In genomic region chr11:111601979-111602864, GRCh38 we compare ENCODE assay signal across 1 cellular context.
A peak's percentile ranks its signal among the peaks of the same experiment; 100 is the strongest.
TF ChIP-seq lines count a peak whose summit lies in the region.

TSS of gene SIK2 (plus strand) at chr11:111602449. CDS start at chr11:111602564, 115 bp downstream.

TF ChIP-seq in K562, 482 proteins besides CTCF, POLR2A, EP300 and RAD21 (continued from another document and continues in another):
- TF ChIP-seq BCLAF1 (IDR thresholded peaks at IDR 0.05; ENCODE audit: borderline replicate concordance in 1 of 2, control insufficient read depth in 1 of 2, low read depth in 2 of 2, low read length in 1 of 2) (no peak), CXXC5 (CRISPR knock-in tag; IDR thresholded peaks at IDR 0.05) (peak; percentile 89), ZNF76 (CRISPR knock-in tag; IDR thresholded peaks at IDR 0.05; ENCODE audit: borderline replicate concordance) (no peak), SP2 (IDR thresholded peaks at IDR 0.05; ENCODE audit: extremely low read depth, low read depth, low read length, poor library complexity, severe bottlenecking) (no peak), ELF1 (tag; IDR thresholded peaks at IDR 0.05) (peak; percentile 90), JUND (IDR thresholded peaks at IDR 0.05; ENCODE audit: borderline replicate concordance, low read depth, low read length) (peak; percentile 38; the same call in 1 of the 2 replicates), JUND (tag; IDR thresholded peaks at IDR 0.05; ENCODE audit: borderline replicate concordance, low read depth, low read length) (peak; percentile 45; the same call in 1 of the 3 replicates), NFIC (IDR thresholded peaks at IDR 0.05) (0 out of 2 replicates have a peak, but pooled peaks have one; percentile 9), ZNF75A (CRISPR knock-in tag; IDR thresholded peaks at IDR 0.05) (no peak), ZNF184 (CRISPR knock-in tag; IDR thresholded peaks at IDR 0.05) (no peak), YBX1 (IDR thresholded peaks at IDR 0.05) (no peak), RBFOX2 (IDR thresholded peaks at IDR 0.05; ENCODE audit: low read depth, low read length) (peak; percentile 68), ZFP36 (IDR thresholded peaks at IDR 0.05; ENCODE audit: low read depth, low read length, partially characterized antibody) (peak; percentile 63), DEAF1 (CRISPR knock-in tag; IDR thresholded peaks at IDR 0.05) (peak; percentile 99), ATF3 (IDR thresholded peaks at IDR 0.05) (no peak), ATF3 (CRISPR knock-in tag; conservative IDR thresholded peaks at IDR 0.05) (peak; percentile 68; the same call in 1 of the 2 replicates), TRIM24 (IDR thresholded peaks at IDR 0.05) (peak in 1 of 2 experiments; percentile 25; a peak in 1 of 4 replicates), ZNF518B (CRISPR knock-in tag; IDR thresholded peaks at IDR 0.05) (no peak), ZNF551 (CRISPR knock-in tag; IDR thresholded peaks at IDR 0.05) (no peak), ZNF24 (IDR thresholded peaks at IDR 0.05) (no peak), TCF3 (CRISPR knock-in tag; IDR thresholded peaks at IDR 0.05) (peak; percentile 48), NCOA1 (IDR thresholded peaks at IDR 0.05; ENCODE audit: low read depth) (no peak), AFF4 (CRISPR knock-in tag; IDR thresholded peaks at IDR 0.05) (peak; percentile 78; the same call in 1 of the 2 replicates), KDM5B (IDR thresholded peaks at IDR 0.05; ENCODE audit: insufficient replicate concordance, low read depth, low read length) (peak; percentile 20), MXI1 (IDR thresholded peaks at IDR 0.05; ENCODE audit: low read depth, low read length) (peak; percentile 59; the same call in 1 of the 2 replicates), RFX1 (IDR thresholded peaks at IDR 0.05) (peak; percentile 79), MLX (CRISPR knock-in tag; conservative IDR thresholded peaks at IDR 0.05) (no peak), HDAC1 (IDR thresholded peaks at IDR 0.05) (no peak), NFYB (IDR thresholded peaks at IDR 0.05; ENCODE audit: extremely low read depth, insufficient read length) (no peak), TRIM25 (IDR thresholded peaks at IDR 0.05; ENCODE audit: borderline replicate concordance) (no peak), E2F5 (CRISPR knock-in tag; IDR thresholded peaks at IDR 0.05) (peak; percentile 87; the same call in 1 of the 2 replicates), PRPF4 (IDR thresholded peaks at IDR 0.05; ENCODE audit: insufficient read depth, low read depth, low read length, poor library complexity, severe bottlenecking) (no peak), EGR1 (conservative IDR thresholded peaks at IDR 0.05) (peak; percentile 83), HMGN3 (IDR thresholded peaks at IDR 0.05; ENCODE audit: borderline replicate concordance, extremely low read depth, insufficient read length, low read depth, low read length) (peak; percentile 88), MAFK (IDR thresholded peaks at IDR 0.05; ENCODE audit: low read length) (no peak), FOXJ2 (tag; IDR thresholded peaks at IDR 0.05) (peak; percentile 84), NELFE (IDR thresholded peaks at IDR 0.05; ENCODE audit: insufficient read depth, insufficient read length) (no peak), GTF2B (IDR thresholded peaks at IDR 0.05; ENCODE audit: extremely low read depth, insufficient read length) (no peak), ERF (CRISPR knock-in tag; IDR thresholded peaks at IDR 0.05) (0 out of 2 replicates have a peak, but pooled peaks have one; percentile 41), ZBTB7A (IDR thresholded peaks at IDR 0.05; ENCODE audit: borderline replicate concordance, control insufficient read depth, low read depth, low read length) (peak; percentile 97), TEAD4 (IDR thresholded peaks at IDR 0.05; ENCODE audit: low read length) (peak; percentile 39; the same call in 1 of the 2 replicates), TEAD4 (CRISPR knock-in tag; IDR thresholded peaks at IDR 0.05; ENCODE audit: borderline replicate concordance) (no peak), ZNF212 (CRISPR knock-in tag; IDR thresholded peaks at IDR 0.05) (no peak)
